Comparison of ENCODE assay signal across 8 cellular contexts in genomic region chr9:105299190-105299854, GRCh38. TPM values are rescaled to one million over a fixed set of nuclear protein-coding genes. Genes with fewer than 3 reads are reported as not detected.
A peak's percentile ranks its signal among the peaks of the same experiment; 100 is the strongest.
DNase-seq lines count a peak whose midpoint lies in the region; ATAC-seq, FAIRE-seq and TF ChIP-seq lines count a peak whose summit lies in the region.

No MANE protein-coding gene starts in this region.

- BruUV-seq in GM12878 (replicated peaks; lab: Mats Ljungman, UMichigan): no TSS peak

- H3K9ac ChIP-seq in GM12878 (ENCODE audit: control insufficient read depth, insufficient read depth, low read length): no peak overlapping the region

- H3K9me3 ChIP-seq in A549: no peaks in the 10 kb centered on the region
- H3K9me3 ChIP-seq in GM12878 (replicated peaks; ENCODE audit: control insufficient read depth, insufficient read depth, low read length): no peaks in the 10 kb centered on the region

- no peak overlapping the region for H3K4me3 Mint-ChIP-seq in naive thymus-derived CD8-positive, alpha-beta T cell

- no peak overlapping the region for H2AFZ ChIP-seq in GM12878 (ENCODE audit: control insufficient read depth, low read depth, low read length)

- POLR2A ChIA-PET in A549 (lab: Yijun Ruan, JAX): no interaction called here
- POLR2A ChIA-PET in GM12878 (lab: Charles Lee): no interaction called here
- POLR2A ChIA-PET in naive thymus-derived CD8-positive, alpha-beta T cell (lab: Charles Lee): no interaction called here

- RAD21 ChIA-PET in GM12878 (lab: Charles Lee; ENCODE audit: unreplicated experiment): no interaction called here

- H3K27me3 Mint-ChIP-seq in naive thymus-derived CD8-positive, alpha-beta T cell: no peaks in the 10 kb centered on the region

- H3K9me3 Mint-ChIP-seq in naive thymus-derived CD8-positive, alpha-beta T cell: no peaks in the 10 kb centered on the region

- H3K4me1 ChIP-seq in A549 (peaks cover 74% of the 10 kb centered on the region), GM12878 (ENCODE audit: control insufficient read depth, insufficient read depth, low read length) (no peaks in the 10 kb centered on the region)

- 56% methylated on average over 7 of the region's 7 CpGs for WGBS in A549 (ENCODE audit: missing lambda C conversion rate)
- WGBS in GM12878 (ENCODE audit: insufficient coverage, insufficient replicate concordance, low lambda C conversion rate, missing lambda C conversion rate): 49% methylated on average over 7 of the region's 7 CpGs

- H3K27me3 ChIP-seq in GM12878 (replicated peaks in 1 of 2; ENCODE audit: control insufficient read depth in 2 of 2, insufficient read depth in 2 of 2, low read length in 1 of 2): no peaks in the 10 kb centered on the region
- no peaks in the 10 kb centered on the region for H3K27me3 ChIP-seq in layer of hippocampus (ENCODE audit: control insufficient read depth, insufficient read depth, low read length)

- no peaks in the 10 kb centered on the region for H4K20me1 ChIP-seq in GM12878 (ENCODE audit: control insufficient read depth, insufficient read depth)

- H3K4me3 ChIP-seq in A549 (no peak overlapping the region), GM12878 (no peak overlapping the region)

- TF ChIP-seq RAD21 in A549 (conservative IDR thresholded peaks at IDR 0.05 in 1 of 2, IDR thresholded peaks at IDR 0.05 in 1 of 2): no peak
- TF ChIP-seq RAD21 in GM12878 (IDR thresholded peaks at IDR 0.05; ENCODE audit: insufficient read depth, low read depth, low read length): no peak

- DNase-seq in A549 (ENCODE audit: low read depth in 1 of 2, low spot score in 1 of 2) (peak; percentile 60 to 84), GM12878 (ENCODE audit: low read depth, low spot score) (no peak), NCI-H345 (lab: John Stamatoyannopoulos, UW) (no peak), DMS153 (lab: John Stamatoyannopoulos, UW) (no peak)
- DNase-seq in naive thymus-derived CD8-positive, alpha-beta T cell: no peak

- H3K27ac Mint-ChIP-seq in naive thymus-derived CD8-positive, alpha-beta T cell: no peak overlapping the region

- SMC1A ChIA-PET in GM12878 (lab: Charles Lee; ENCODE audit: uncharacterized antibody, unreplicated experiment): interaction anchor here (0.9 to 3.3 kb wide), 4 partner anchors 9 to 70 kb away, joined by 3 to 8 read pairs (median 3); no protein-coding TSS in a partner anchor

- H3K4me2 ChIP-seq in A549 (peak overlapping the region; percentile 68), GM12878 (ENCODE audit: control insufficient read depth, insufficient read depth) (no peak overlapping the region)

- TF ChIP-seq CTCF in A549 (IDR thresholded peaks at IDR 0.05): no peak
- TF ChIP-seq CTCF in GM12878 (IDR thresholded peaks at IDR 0.05 in 2 of 3, conservative IDR thresholded peaks at IDR 0.05 in 1 of 3; ENCODE audit: control insufficient read depth in 2 of 3, extremely low read depth in 1 of 3, insufficient read depth in 1 of 3, low read depth in 3 of 3, low read length in 3 of 3): no peak

- peaks cover 4 to 9% (median 7%) of the 10 kb centered on the region in 4 donors for H3K4me1 Mint-ChIP-seq in naive thymus-derived CD8-positive, alpha-beta T cell

- peak in 1 of 2 experiments; percentile 9; a peak in 1 of 5 replicates for TF ChIP-seq EP300 in A549 (IDR thresholded peaks at IDR 0.05)
- no peak for TF ChIP-seq EP300 in GM12878 (IDR thresholded peaks at IDR 0.05; ENCODE audit: borderline replicate concordance in 1 of 2, control insufficient read depth in 1 of 2, low read depth in 2 of 2, low read length in 2 of 2)

- in situ Hi-C loops in GM12878 (cut with MboI): no loop called here

- FAIRE-seq in A549 (lab: Jason Lieb, UNC): no peak
- peak; percentile 7 for FAIRE-seq in GM12878 (lab: Jason Lieb, UNC)

- no peaks in the 10 kb centered on the region for H3K79me2 ChIP-seq in GM12878 (ENCODE audit: control insufficient read depth, insufficient read depth, low read length)

- H3K27ac ChIP-seq in A549 (peak overlapping the region; percentile 75 to 90), GM12878 (ENCODE audit: control insufficient read depth, insufficient read depth) (no peak overlapping the region), layer of hippocampus (ENCODE audit: low read depth, low read length) (peak overlapping the region; percentile 94)

- no peaks in the 10 kb centered on the region for H3K36me3 ChIP-seq in GM12878 (ENCODE audit: control insufficient read depth in 2 of 2, insufficient read depth in 2 of 2, low read length in 1 of 2)

- CTCF ChIA-PET in A549 (lab: Yijun Ruan, JAX) (interaction anchor here (0.7 to 3.1 kb wide), 6 partner anchors 8 to 436 kb away, joined by 3 to 10 read pairs (median 3); partner anchors contain the start of gene SLC44A1), GM12878 (lab: Yijun Ruan, JAX) (interaction anchor here (1.2 kb wide), 1 partner anchor 24 kb away, joined by 3 read pairs; no protein-coding TSS in a partner anchor)

- TF ChIP-seq POLR2A in A549 (IDR thresholded peaks at IDR 0.05; ENCODE audit: low read length): no peak
- no peak for TF ChIP-seq POLR2A in GM12878 (IDR thresholded peaks at IDR 0.05; ENCODE audit: low read depth, low read length)

- ATAC-seq in A549: peak; percentile 91 to 94
- peak; percentile 37 for ATAC-seq in HG03442 (IDR thresholded peaks at IDR 0.05; ENCODE audit: unreplicated experiment)
- peak; percentile 26; the same call in 1 of the 3 replicates for ATAC-seq in GM12878
- no peak for ATAC-seq in HG02973 (IDR thresholded peaks at IDR 0.05; ENCODE audit: unreplicated experiment)
- ATAC-seq in naive thymus-derived CD8-positive, alpha-beta T cell: no peak

- intact Hi-C loops in GM12878 (cut with micrococcal nuclease; ENCODE audit: unreplicated experiment): no loop called here

- peaks cover 7 to 33% (median 25%) of the 10 kb centered on the region in 3 donors for H3K36me3 Mint-ChIP-seq in naive thymus-derived CD8-positive, alpha-beta T cell

TF ChIP-seq in A549, 52 proteins besides CTCF, POLR2A, EP300 and RAD21:
- TF ChIP-seq CBX8 (IDR thresholded peaks at IDR 0.05) (no peak), JUNB (IDR thresholded peaks at IDR 0.05) (peak; percentile 57), JUN (IDR thresholded peaks at IDR 0.05) (peak in 1 of 2 experiments; percentile 51; a peak in 1 of 5 replicates), FOSL2 (IDR thresholded peaks at IDR 0.05) (0 out of 2 replicates have a peak, but pooled peaks have one; percentile 36), FOSL2 (CRISPR knock-in tag; IDR thresholded peaks at IDR 0.05) (peak; percentile 89), SMC3 (IDR thresholded peaks at IDR 0.05) (no peak)
TF ChIP-seq in A549: peak in this region for 3.

TF ChIP-seq in GM12878, 131 proteins besides CTCF, POLR2A, EP300 and RAD21 (continues in another document):
- TF ChIP-seq HDGF (IDR thresholded peaks at IDR 0.05) (no peak), BRCA1 (IDR thresholded peaks at IDR 0.05; ENCODE audit: low read depth, low read length) (no peak), CEBPB (IDR thresholded peaks at IDR 0.05; ENCODE audit: borderline replicate concordance in 1 of 2, low read depth in 2 of 2, low read length in 2 of 2) (no peak), MYC (IDR thresholded peaks at IDR 0.05; ENCODE audit: insufficient read depth, insufficient read length, insufficient replicate concordance, low read length, severe bottlenecking) (no peak), STAT3 (IDR thresholded peaks at IDR 0.05; ENCODE audit: low read depth, low read length) (no peak), HCFC1 (IDR thresholded peaks at IDR 0.05; ENCODE audit: low read length) (no peak), SREBF1 (IDR thresholded peaks at IDR 0.05; ENCODE audit: low read length) (no peak), ZNF384 (IDR thresholded peaks at IDR 0.05; ENCODE audit: borderline replicate concordance, low read depth, low read length) (no peak), DPF2 (IDR thresholded peaks at IDR 0.05) (no peak), SP1 (IDR thresholded peaks at IDR 0.05; ENCODE audit: low read depth, low read length) (no peak), JUNB (IDR thresholded peaks at IDR 0.05) (peak; percentile 69), SUZ12 (IDR thresholded peaks at IDR 0.05; ENCODE audit: unreplicated experiment) (no peak), POLR2AphosphoS5 (IDR thresholded peaks at IDR 0.05; ENCODE audit: low read length) (no peak), TAF1 (IDR thresholded peaks at IDR 0.05; ENCODE audit: borderline replicate concordance, low read depth, low read length) (no peak), SMARCA5 (IDR thresholded peaks at IDR 0.05) (no peak), MEF2A (IDR thresholded peaks at IDR 0.05; ENCODE audit: insufficient read depth, low read depth, low read length) (no peak), FOXK2 (IDR thresholded peaks at IDR 0.05) (no peak), RUNX3 (IDR thresholded peaks at IDR 0.05; ENCODE audit: low read length) (peak; percentile 8; the same call in 1 of the 2 replicates)

RNA-seq across cellular contexts. Expression of gene SLC44A1, which starts 54.9 kb away (rescaled TPM):
- 19.6 and 38.8 TPM in 2 replicates for polyA plus RNA-seq in A549 (2011; rRNA removed)
- polyA plus RNA-seq in A549 (2012; cell fraction: cytosol; rRNA removed): 4.9 and 8.1 TPM in 2 replicates
- 2.3 and 3.3 TPM in 2 replicates for polyA plus RNA-seq in A549 (2012; cell fraction: nucleus; rRNA removed)
- polyA plus RNA-seq in A549 (2017; fragmentation: RNase III; extraction: RNeasy Plus Mini Kit Qiagen cat#74134 plus additional on column Dnase treatment): 22.8 to 33.0 TPM (median 27.2 TPM) in 3 replicates
- polyA minus RNA-seq in A549 (2011; rRNA and poly(A)+ RNA removed): 44.0 and 49.7 TPM in 2 replicates
- total RNA-seq in GM12878 (2013; cell fraction: nucleolus; rRNA removed): 21.4 and 23.9 TPM in 2 replicates
- total RNA-seq in GM12878 (2014; rRNA removed): 14.4 and 15.4 TPM in 2 replicates
- total RNA-seq in GM12878 (2014; rRNA removed; fragmentation: Illumina TruSeq; extraction: Trizol): 13.4 TPM in 2 replicates
- 21.2 and 22.6 TPM in 2 replicates for total RNA-seq in GM12878 (2021)
- 9.2 TPM for polyA plus RNA-seq in GM12878 (2011; ENCODE audit: low read depth)
- polyA plus RNA-seq in GM12878 (2011; rRNA removed): 11.5 and 14.5 TPM in 2 replicates
- polyA plus RNA-seq in GM12878 (2011; cell fraction: cytosol; rRNA removed): 9.0 and 10.3 TPM in 2 replicates
- polyA plus RNA-seq in GM12878 (2011; cell fraction: nucleus; rRNA removed): 3.5 and 4.3 TPM in 2 replicates
- 9.1 and 12.0 TPM in 2 replicates for polyA plus RNA-seq in GM12878 (2012)
- 13.3 and 15.0 TPM in 2 replicates for polyA plus RNA-seq in GM12878 (2014; fragmentation: Illumina TruSeq; extraction: Trizol)
- polyA plus RNA-seq in GM12878 (2014; fragmentation: Nextera tagmentation; extraction: Ambion mirVana): 1 to 10 TPM; 5.0 to 5.2 TPM
- polyA plus RNA-seq in GM12878 (2014; rRNA removed): 9.5 and 11.5 TPM in 2 replicates
- 10 to 100 TPM in 1 of 2 experiments, 1 to 10 TPM in 1; 2.4 to 15.6 TPM for polyA plus RNA-seq in GM12878 (2016; fragmentation: Nextera tagmentation; extraction: Ambion mirVana)
- polyA minus RNA-seq in GM12878 (2011; rRNA and poly(A)+ RNA removed): 27.1 and 32.2 TPM in 2 replicates
- polyA minus RNA-seq in GM12878 (2011; cell fraction: cytosol; rRNA and poly(A)+ RNA removed): 6.1 and 8.7 TPM in 2 replicates
- 4.8 and 7.1 TPM in 2 replicates for polyA minus RNA-seq in GM12878 (2011; cell fraction: nucleus; rRNA and poly(A)+ RNA removed)
- 1 to 10 TPM; 8.2 to 9.4 TPM for total RNA-seq in naive thymus-derived CD8-positive, alpha-beta T cell
- polyA plus RNA-seq in naive thymus-derived CD8-positive, alpha-beta T cell: 10 to 100 TPM; 12.2 to 16.8 (median 14.3) TPM

Comparison
In these comparisons a context has a peak if more than half of its experiments do, and no peak if none do; other contexts are left out.
1. ATAC-seq: peak in A549 (2 of 2), HG03442 (single experiment) and GM12878 (single experiment); none in HG02973 (single experiment) and naive thymus-derived CD8-positive, alpha-beta T cell (0 of 2).
2. DNase-seq: peak in A549 (2 of 2); none in GM12878 (single experiment), NCI-H345 (single experiment), DMS153 (single experiment) and naive thymus-derived CD8-positive, alpha-beta T cell (0 of 10).
3. Of the 24 proteins assayed by ChIP-seq in both GM12878 and A549: peak only in GM12878: none; only in A549: none; in both: JUNB; in neither: 22; mixed calls (peak in some experiments, not most) for 1.